ENCODE assay signal across 25 cellular contexts in genomic region chrX:39385022-39385421, GRCh38.
A peak's percentile ranks its signal among the peaks of the same experiment; 100 is the strongest.
DNase-seq lines count a peak whose midpoint lies in the region; ATAC-seq, FAIRE-seq and TF ChIP-seq lines count a peak whose summit lies in the region.
"Had no signal": no experiment of that assay in that cellular context is flagged by ENCODE, and none has a peak within 500 bp of the region (broad histone marks: within the 10 kb centered on the region; RNA-seq: fewer than 3 reads in every experiment).

No MANE protein-coding gene starts in this region.

- H3K4me3 Mint-ChIP-seq in astrocyte (ENCODE audit: unreplicated experiment): no peak overlapping the region
- H3K4me3 Mint-ChIP-seq: B cell; CD4-positive, alpha-beta T cell; CD8-positive, alpha-beta T cell had no signal

- no peak overlapping the region for H3K4me2 ChIP-seq in astrocyte (ENCODE audit: low read length)
- H3K4me2 ChIP-seq: A549; BLaER1 treated with 17β-estradiol and CSF1 and Interleukin-3, amounts not matched to agents 10 nM and 100 nM had no signal

- H3K9me3 ChIP-seq in astrocyte (ENCODE audit: insufficient read depth, low read depth, low read length): no peaks in the 10 kb centered on the region
- H3K9me3 ChIP-seq: A549 had no signal

- H2AFZ ChIP-seq in astrocyte (ENCODE audit: low read depth, low read length): no peak overlapping the region

- ATAC-seq in HG03039 (IDR thresholded peaks at IDR 0.05; ENCODE audit: unreplicated experiment): no peak
- ATAC-seq: A549; CD8-positive, alpha-beta T cell; GM12878 had no signal

- no peak overlapping the region for H3K27ac ChIP-seq in astrocyte (ENCODE audit: low read depth, low read length)
- H3K27ac ChIP-seq: 22Rv1; A549; BLaER1 treated with 17β-estradiol and CSF1 and Interleukin-3, amounts not matched to agents 10 nM and 100 nM; C4-2B had no signal

- H4K20me1 ChIP-seq in astrocyte (ENCODE audit: insufficient read depth, low read length): no peaks in the 10 kb centered on the region
- H4K20me1 ChIP-seq: BLaER1 treated with 17β-estradiol and CSF1 and Interleukin-3, amounts not matched to agents 10 nM and 100 nM had no signal

- H3K27ac Mint-ChIP-seq in astrocyte (ENCODE audit: unreplicated experiment): no peak overlapping the region
- H3K27ac Mint-ChIP-seq: B cell; CD4-positive, alpha-beta T cell; CD8-positive, alpha-beta T cell had no signal

- no peaks in the 10 kb centered on the region for H3K4me1 ChIP-seq in astrocyte (ENCODE audit: insufficient read depth, low read length)
- H3K4me1 ChIP-seq: A549; BLaER1 treated with 17β-estradiol and CSF1 and Interleukin-3, amounts not matched to agents 10 nM and 100 nM had no signal

- no peak overlapping the region for H3K4me3 ChIP-seq in astrocyte (ENCODE audit: insufficient read depth, low read depth, low read length)
- H3K4me3 ChIP-seq: A549; BLaER1 treated with 17β-estradiol and CSF1 and Interleukin-3, amounts not matched to agents 10 nM and 100 nM; GM12878 had no signal

- peaks cover 4% of the 10 kb centered on the region for H3K9me3 Mint-ChIP-seq in astrocyte (ENCODE audit: unreplicated experiment)
- H3K9me3 Mint-ChIP-seq: CD4-positive, alpha-beta T cell; CD8-positive, alpha-beta T cell had no signal

- no peaks in the 10 kb centered on the region for H3K4me1 Mint-ChIP-seq in astrocyte (ENCODE audit: low read depth, unreplicated experiment)
- H3K4me1 Mint-ChIP-seq: B cell had no signal

- TF ChIP-seq CTCF in astrocyte (IDR thresholded peaks at IDR 0.05; ENCODE audit: insufficient read depth, low read depth, low read length): no peak

- no peaks in the 10 kb centered on the region for H3K36me3 ChIP-seq in astrocyte (ENCODE audit: insufficient read depth, low read length)
- H3K36me3 ChIP-seq: BLaER1 treated with 17β-estradiol and CSF1 and Interleukin-3, amounts not matched to agents 10 nM and 100 nM had no signal

- H3K79me2 ChIP-seq in astrocyte (ENCODE audit: insufficient read depth, low read length): no peaks in the 10 kb centered on the region

- peak; percentile 54 for FAIRE-seq in astrocyte (lab: Jason Lieb, UNC)
- FAIRE-seq: A549, GM12878, GM12892, GM18507 had no signal

- DNase-seq in NCI-H146 (lab: John Stamatoyannopoulos, UW) (peak; percentile 32), NCI-H146 treated with DMSO at 0.1 percent for 48 hours (lab: John Stamatoyannopoulos, UW; ENCODE audit: unreplicated experiment) (no peak), astrocyte (ENCODE audit: low read depth) (no peak), foreskin melanocyte (peak; percentile 66), NCI-H524 (lab: John Stamatoyannopoulos, UW) (no peak)
- no peak for DNase-seq in activated CD4-positive, alpha-beta T cell treated with anti-CD3 and anti-CD28 coated beads for 4 hours
- DNase-seq: AML-193; CD4-positive, alpha-beta T cell; CD8-positive, alpha-beta T cell; COR-L47; DMS 273 treated with DMSO at 0.1 percent for 48 hours; DMS153; DMS79; DND-41; EL; GDM1 had no signal

- no peaks in the 10 kb centered on the region for H3K36me3 Mint-ChIP-seq in astrocyte (ENCODE audit: low read depth, unreplicated experiment)
- H3K36me3 Mint-ChIP-seq: CD8-positive, alpha-beta T cell had no signal

- H3K27me3 ChIP-seq in astrocyte (ENCODE audit: insufficient read depth, low read length): no peaks in the 10 kb centered on the region

- H3K9ac ChIP-seq in astrocyte (ENCODE audit: low read length): no peak overlapping the region
- H3K9ac ChIP-seq: BLaER1 treated with 17β-estradiol and CSF1 and Interleukin-3, amounts not matched to agents 10 nM and 100 nM had no signal

- peaks cover 39% of the 10 kb centered on the region for H3K27me3 Mint-ChIP-seq in astrocyte (ENCODE audit: low read depth, unreplicated experiment)
- H3K27me3 Mint-ChIP-seq: CD4-positive, alpha-beta T cell had no signal

Comparison
In these comparisons a context has a peak if more than half of its experiments do, and no peak if none do; other contexts are left out.
1. DNase-seq: peak in NCI-H146 (single experiment) and foreskin melanocyte (single experiment); none in NCI-H146 treated with DMSO at 0.1 percent for 48 hours (single experiment), astrocyte (single experiment), NCI-H524 (0 of 2) and activated CD4-positive, alpha-beta T cell treated with anti-CD3 and anti-CD28 coated beads for 4 hours (0 of 2).